ENCODE assay signal across 8 cellular contexts in the genomic region with DNA sequence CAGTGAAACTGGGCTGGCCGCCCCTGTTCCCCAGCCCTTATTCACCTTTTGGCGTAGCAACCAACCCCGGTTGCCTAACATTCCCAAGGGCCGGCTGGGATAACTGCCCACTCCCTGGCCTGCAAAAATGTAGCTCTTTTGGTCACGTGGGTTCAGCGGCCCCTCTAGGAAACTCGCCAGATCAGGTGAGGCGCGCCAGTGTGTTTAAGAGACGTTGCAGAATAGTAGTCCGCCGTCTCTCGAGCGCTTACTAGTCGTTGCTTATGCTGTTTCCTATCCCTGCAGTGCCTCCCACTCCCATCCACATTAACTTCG. TPM values are rescaled to one million over a fixed set of nuclear protein-coding genes. Genes with fewer than 3 reads are reported as not detected.
DNase-seq lines count a peak whose midpoint lies in the region; ATAC-seq, FAIRE-seq and TF ChIP-seq lines count a peak whose summit lies in the region.

No MANE protein-coding gene starts in this region.

- TF ChIP-seq CTCF in OCI-LY3 (IDR thresholded peaks at IDR 0.05; ENCODE audit: low read depth, low read length) (no peak), fibroblast of the aortic adventitia (IDR thresholded peaks at IDR 0.05; ENCODE audit: insufficient read depth, low read length) (no peak), nephron (IDR thresholded peaks at IDR 0.05; ENCODE audit: unreplicated experiment in 3 of 3) (no peak)

- no peaks in the 10 kb centered on the region for H3K27me3 ChIP-seq in OCI-LY3 (ENCODE audit: low read depth, low read length)

- ATAC-seq in stimulated activated naive CD8-positive, alpha-beta T cell treated with anti-CD3 and anti-CD28 coated beads, Interleukin-15, amount 100 ng/mL, for 72 hours: no peak
- no peak for ATAC-seq in HG02981 (IDR thresholded peaks at IDR 0.05; ENCODE audit: unreplicated experiment)

- H3K36me3 Mint-ChIP-seq in activated T-helper 2 cell treated with anti-CD3 and anti-CD28 coated beads, Interferon-gamma antibody, Interleukin-2, Interleukin-4, amounts not matched to agents 10 μg/mL and 5 μg/mL and 100 μg/mL, durations not matched to agents 14 hours and 24 hours and 36 hours (ENCODE audit: low read depth): peaks cover 56% of the 10 kb centered on the region
- H3K36me3 Mint-ChIP-seq in nephron (ENCODE audit: low read depth): peaks cover 12% of the 10 kb centered on the region

- intact Hi-C loops in activated T-helper 2 cell treated with anti-CD3 and anti-CD28 coated beads, Interferon-gamma antibody, Interleukin-2, Interleukin-4, amounts not matched to agents 10 μg/mL and 5 μg/mL and 100 μg/mL, durations not matched to agents 14 hours and 24 hours and 36 hours (cut with micrococcal nuclease): loop anchor here (1.0 to 10.0 kb wide), 6 partner anchors 36 to 640 kb away; a partner anchor contains a TSS

- peak overlapping the region; percentile 93 for H3K9ac ChIP-seq in OCI-LY3 (ENCODE audit: low read length)

- peak overlapping the region; percentile 98 for H3K4me3 Mint-ChIP-seq in activated T-helper 2 cell treated with anti-CD3 and anti-CD28 coated beads, Interferon-gamma antibody, Interleukin-2, Interleukin-4, amounts not matched to agents 10 μg/mL and 5 μg/mL and 100 μg/mL, durations not matched to agents 14 hours and 24 hours and 36 hours (ENCODE audit: low read depth)
- H3K4me3 Mint-ChIP-seq in nephron: peak overlapping the region; percentile 99 to 100 (median 100)
- H3K4me3 Mint-ChIP-seq in stimulated activated naive CD8-positive, alpha-beta T cell treated with anti-CD3 and anti-CD28 coated beads, Interleukin-15, amount 100 ng/mL, for 72 hours: peak overlapping the region; percentile 98 to 100

- H2AFZ ChIP-seq in OCI-LY3 (ENCODE audit: low read depth, low read length): peak overlapping the region; percentile 52; the same call in 1 of the 2 replicates

- peak; percentile 13 for DNase-seq in GM04504 (ENCODE audit: low read depth)
- peak; percentile 37 for DNase-seq in HTR-8/SVneo (ENCODE audit: insufficient read length, low spot score)
- DNase-seq in activated T-helper 2 cell treated with anti-CD3 and anti-CD28 coated beads, Interferon-gamma antibody, Interleukin-2, Interleukin-4, amounts not matched to agents 10 μg/mL and 5 μg/mL and 100 μg/mL, durations not matched to agents 14 hours and 24 hours and 36 hours (ENCODE audit: low spot score): peak; percentile 58
- peak; percentile 63 for DNase-seq in fibroblast of the aortic adventitia (ENCODE audit: low read depth)
- DNase-seq in stimulated activated naive CD8-positive, alpha-beta T cell treated with anti-CD3 and anti-CD28 coated beads, Interleukin-15, amount 100 ng/mL, for 72 hours: peak; percentile 53 to 72

- peak overlapping the region; percentile 94 for H3K4me2 ChIP-seq in OCI-LY3 (ENCODE audit: low read length)

- H3K4me3 ChIP-seq in OCI-LY3 (ENCODE audit: low read length): peak overlapping the region; percentile 94
- peak overlapping the region; percentile 87 for H3K4me3 ChIP-seq in fibroblast of the aortic adventitia (ENCODE audit: low read depth, low read length)

- no peak for FAIRE-seq in HTR-8/SVneo (lab: Jason Lieb, UNC)

- no peaks in the 10 kb centered on the region for H3K27me3 Mint-ChIP-seq in activated T-helper 2 cell treated with anti-CD3 and anti-CD28 coated beads, Interferon-gamma antibody, Interleukin-2, Interleukin-4, amounts not matched to agents 10 μg/mL and 5 μg/mL and 100 μg/mL, durations not matched to agents 14 hours and 24 hours and 36 hours (ENCODE audit: low read depth)
- no peaks in the 10 kb centered on the region for H3K27me3 Mint-ChIP-seq in nephron (ENCODE audit: low read depth)
- H3K27me3 Mint-ChIP-seq in stimulated activated naive CD8-positive, alpha-beta T cell treated with anti-CD3 and anti-CD28 coated beads, Interleukin-15, amount 100 ng/mL, for 72 hours: no peaks in the 10 kb centered on the region

- peaks cover 49% of the 10 kb centered on the region for H3K4me1 Mint-ChIP-seq in activated T-helper 2 cell treated with anti-CD3 and anti-CD28 coated beads, Interferon-gamma antibody, Interleukin-2, Interleukin-4, amounts not matched to agents 10 μg/mL and 5 μg/mL and 100 μg/mL, durations not matched to agents 14 hours and 24 hours and 36 hours (ENCODE audit: low read depth)
- peaks cover 40% of the 10 kb centered on the region for H3K4me1 Mint-ChIP-seq in nephron
- H3K4me1 Mint-ChIP-seq in stimulated activated naive CD8-positive, alpha-beta T cell treated with anti-CD3 and anti-CD28 coated beads, Interleukin-15, amount 100 ng/mL, for 72 hours: peaks cover 46% of the 10 kb centered on the region

- H3K9me3 Mint-ChIP-seq in activated T-helper 2 cell treated with anti-CD3 and anti-CD28 coated beads, Interferon-gamma antibody, Interleukin-2, Interleukin-4, amounts not matched to agents 10 μg/mL and 5 μg/mL and 100 μg/mL, durations not matched to agents 14 hours and 24 hours and 36 hours: no peaks in the 10 kb centered on the region
- no peaks in the 10 kb centered on the region for H3K9me3 Mint-ChIP-seq in nephron
- H3K9me3 Mint-ChIP-seq in stimulated activated naive CD8-positive, alpha-beta T cell treated with anti-CD3 and anti-CD28 coated beads, Interleukin-15, amount 100 ng/mL, for 72 hours: no peaks in the 10 kb centered on the region

- peaks cover 73% of the 10 kb centered on the region for H3K79me2 ChIP-seq in OCI-LY3 (ENCODE audit: low read length)

- peak overlapping the region; percentile 100 for H3K27ac Mint-ChIP-seq in activated T-helper 2 cell treated with anti-CD3 and anti-CD28 coated beads, Interferon-gamma antibody, Interleukin-2, Interleukin-4, amounts not matched to agents 10 μg/mL and 5 μg/mL and 100 μg/mL, durations not matched to agents 14 hours and 24 hours and 36 hours
- peak overlapping the region; percentile 97 to 100 (median 100) for H3K27ac Mint-ChIP-seq in nephron
- H3K27ac Mint-ChIP-seq in stimulated activated naive CD8-positive, alpha-beta T cell treated with anti-CD3 and anti-CD28 coated beads, Interleukin-15, amount 100 ng/mL, for 72 hours: peak overlapping the region; percentile 100

- H3K9me3 ChIP-seq in OCI-LY3 (ENCODE audit: insufficient read depth, low read length): no peaks in the 10 kb centered on the region

- peaks cover 17% of the 10 kb centered on the region for H3K4me1 ChIP-seq in OCI-LY3 (ENCODE audit: low read length)

- peak overlapping the region; percentile 92 for H3K27ac ChIP-seq in OCI-LY3 (ENCODE audit: low read length)

- peaks cover 29% of the 10 kb centered on the region for H4K20me1 ChIP-seq in OCI-LY3 (ENCODE audit: insufficient read depth, low read length)

- H3K36me3 ChIP-seq in OCI-LY3 (replicated peaks; ENCODE audit: low read depth, low read length): peaks cover 6% of the 10 kb centered on the region

RNA-seq across cellular contexts. Expression of a gene that starts 0.6 kb away (rescaled TPM):
- total RNA-seq in activated T-helper 2 cell treated with anti-CD3 and anti-CD28 coated beads, Interferon-gamma antibody, Interleukin-2, Interleukin-4, amounts not matched to agents 10 μg/mL and 5 μg/mL and 100 μg/mL, durations not matched to agents 14 hours and 24 hours and 36 hours: 88.3 and 94.5 TPM in 2 replicates
- total RNA-seq in fibroblast of the aortic adventitia (ENCODE audit: low replicate concordance): 26.8 and 68.1 TPM in 2 replicates

RNA-seq across cellular contexts. Expression of a gene that starts 1.3 kb away (rescaled TPM):
- total RNA-seq in activated T-helper 2 cell treated with anti-CD3 and anti-CD28 coated beads, Interferon-gamma antibody, Interleukin-2, Interleukin-4, amounts not matched to agents 10 μg/mL and 5 μg/mL and 100 μg/mL, durations not matched to agents 14 hours and 24 hours and 36 hours: 46.6 and 49.7 TPM in 2 replicates
- total RNA-seq in fibroblast of the aortic adventitia (ENCODE audit: low replicate concordance): 19.3 and 26.2 TPM in 2 replicates

Comparison
In these comparisons a context has a peak if more than half of its experiments do, and no peak if none do; other contexts are left out.
1. DNase-seq: peak in every context shown above with its lines; median percentile 63 in fibroblast of the aortic adventitia; 62 in stimulated activated naive CD8-positive, alpha-beta T cell treated with anti-CD3 and anti-CD28 coated beads, Interleukin-15, amount 100 ng/mL, for 72 hours; 58 in activated T-helper 2 cell treated with anti-CD3 and anti-CD28 coated beads, Interferon-gamma antibody, Interleukin-2, Interleukin-4, amounts not matched to agents 10 μg/mL and 5 μg/mL and 100 μg/mL, durations not matched to agents 14 hours and 24 hours and 36 hours; 37 in HTR-8/SVneo; 13 in GM04504.